In genomic region chr5:74412064-74412463, GRCh38 we compare ENCODE assay signal across 20 cellular contexts.
A peak's percentile ranks its signal among the peaks of the same experiment; 100 is the strongest.
DNase-seq lines count a peak whose midpoint lies in the region; ATAC-seq lines count a peak whose summit lies in the region.
"Had no signal": no experiment of that assay in that cellular context is flagged by ENCODE, and none has a peak within 500 bp of the region (broad histone marks: within the 10 kb centered on the region; RNA-seq: fewer than 3 reads in every experiment).

No MANE protein-coding gene starts in this region.

- DNase-seq in ELF-1 (ENCODE audit: low read depth, low spot score) (peak; percentile 75), NCI-H2171 (lab: John Stamatoyannopoulos, UW) (peak; percentile 34), cerebellar cortex (ENCODE audit: low spot score) (peak; percentile 64), myocyte (ENCODE audit: low read depth) (peak; percentile 66), COR-L47 (lab: John Stamatoyannopoulos, UW) (no peak), superior temporal gyrus (ENCODE audit: extremely low spot score) (no peak)
- DNase-seq: activated CD8-positive, alpha-beta memory T cell treated with anti-CD3 and anti-CD28 coated beads, Interleukin-2, amount 50 U/mL, for 48 hours; activated effector memory CD4-positive, alpha-beta T cell treated with Interleukin-2 at 50 U/mL for 16 hours; CD4-positive, alpha-beta memory T cell; foreskin melanocyte; kidney glomerular epithelial cell; MV-4-11; natural killer cell; NCI-H2029; NCI-H526 treated with DMSO at 0.1 percent for 48 hours; PC-9; psoas muscle; stimulated activated CD4-positive, alpha-beta T cell treated with anti-CD3 and anti-CD28 coated beads, Interleukin-1b, Interleukin-23, amount 100 ng/mL, for 48 hours had no signal

- ATAC-seq in HG02973 (IDR thresholded peaks at IDR 0.05; ENCODE audit: unreplicated experiment), result no peak
- ATAC-seq: natural killer cell; psoas muscle; stimulated activated memory B cell treated with anti-CD40 and anti-IgM and Interleukin-4, amounts not matched to agents 10 μg/mL and 1 μg/mL and 100 μg/mL, for 72 hours had no signal

Comparison
In these comparisons a context has a peak if more than half of its experiments do, and no peak if none do; other contexts are left out.
1. DNase-seq: peak in ELF-1 (single experiment), NCI-H2171 (single experiment), cerebellar cortex (single experiment) and myocyte (single experiment); none in COR-L47 (single experiment) and superior temporal gyrus (single experiment).